11 cellular contexts compared by ENCODE assay signal in genomic region chr3:13277860-13278531, GRCh38.
DNase-seq lines count a peak whose midpoint lies in the region; ATAC-seq, FAIRE-seq and TF ChIP-seq lines count a peak whose summit lies in the region.
"Had no signal": no experiment of that assay in that cellular context is flagged by ENCODE, and none has a peak within 500 bp of the region (broad histone marks: within the 10 kb centered on the region; RNA-seq: fewer than 3 reads in every experiment).

No MANE protein-coding gene starts in this region.

- no peak for FAIRE-seq in kidney (lab: Jason Lieb, UNC)
- FAIRE-seq in small intestine (lab: Jason Lieb, UNC), result no peak

- H3K36me3 ChIP-seq in RWPE2 (ENCODE audit: low read depth) (no peaks in the 10 kb centered on the region), testis (ENCODE audit: low read depth, missing control alignments) (no peaks in the 10 kb centered on the region), kidney (ENCODE audit: control insufficient read depth in 1 of 2, insufficient read depth in 2 of 2, low read length in 2 of 2) (no peaks in the 10 kb centered on the region), small intestine (ENCODE audit: control insufficient read depth in 2 of 2, insufficient read depth in 2 of 2, low read length in 2 of 2) (no peaks in the 10 kb centered on the region)

- intact Hi-C loops in testis (cut with DNase I; ENCODE audit: low total_unique reads) (no loop called here), kidney (cut with DNase I) (no loop called here)

- 62 to 81% methylated on average over 10 to 17 of the region's 17 CpGs for WGBS in testis, 2 donors
- 45 to 65% (median 50%) methylated on average over 17 of the region's 17 CpGs for WGBS in small intestine, 3 donors

- H3K27me3 ChIP-seq in RWPE2 (ENCODE audit: insufficient read depth, poor library complexity, severe bottlenecking) (peaks cover 26% of the 10 kb centered on the region), testis (no peaks in the 10 kb centered on the region), small intestine (ENCODE audit: control insufficient read depth in 2 of 2, insufficient read depth in 2 of 2, low read length in 2 of 2) (peaks cover 0 to 6% of the 10 kb centered on the region in 2 donors)

- no peak for TF ChIP-seq POLR2A in testis (IDR thresholded peaks at IDR 0.05)

- no peak overlapping the region for H3K4me3 ChIP-seq in RWPE2 (ENCODE audit: severe bottlenecking)
- H3K4me3 ChIP-seq in testis, result no peak overlapping the region
- no peak overlapping the region for H3K4me3 ChIP-seq in kidney (ENCODE audit: low read length in 2 of 2)
- H3K4me3 ChIP-seq in small intestine (ENCODE audit: low read depth in 1 of 2, low read length in 2 of 2), result no peak overlapping the region

- H3K27ac ChIP-seq in RWPE2 (ENCODE audit: poor library complexity, severe bottlenecking) (no peak overlapping the region), testis (peak overlapping the region; percentile 55 to 56), kidney (ENCODE audit: low read depth in 2 of 2, low read length in 2 of 2) (no peak overlapping the region), small intestine (ENCODE audit: low read depth in 1 of 2, low read length in 1 of 2) (no peak overlapping the region)

- no peak overlapping the region for H3K9ac ChIP-seq in kidney (ENCODE audit: low read length in 2 of 2)

- DNase-seq in activated CD4-positive, alpha-beta T cell treated with anti-CD3 and anti-CD28 coated beads for 48 hours, result peak; percentile 38
- no peak for DNase-seq in activated CD4-positive, alpha-beta T cell treated with anti-CD3 and anti-CD28 coated beads for 4 hours
- DNase-seq in RWPE2 (ENCODE audit: low spot score) (peak; percentile 30), hepatic stellate cell (ENCODE audit: low spot score) (peak; percentile 78), testis (no peak), kidney (no peak), iPS-NIHi11 (ENCODE audit: low spot score) (no peak), small intestine (no peak)
- DNase-seq: activated CD8-positive, alpha-beta memory T cell treated with anti-CD3 and anti-CD28 coated beads, Interleukin-2, amount 50 U/mL, for 48 hours; cortex of kidney; NCI-H2029 had no signal

- ATAC-seq in RWPE2 (ENCODE audit: low read depth), result no peak

- H3K9me3 ChIP-seq in RWPE2 (ENCODE audit: severe bottlenecking) (no peaks in the 10 kb centered on the region), testis (no peaks in the 10 kb centered on the region), kidney (ENCODE audit: control insufficient read depth in 1 of 2, low read length in 2 of 2) (no peaks in the 10 kb centered on the region), small intestine (ENCODE audit: control insufficient read depth, low read depth) (no peaks in the 10 kb centered on the region)

- TF ChIP-seq CTCF in RWPE2 (IDR thresholded peaks at IDR 0.05; ENCODE audit: poor library complexity, severe bottlenecking) (no peak), testis (IDR thresholded peaks at IDR 0.05) (no peak), kidney (IDR thresholded peaks at IDR 0.05; ENCODE audit: borderline replicate concordance, extremely low read depth, insufficient read depth) (no peak)

- H3K4me1 ChIP-seq in RWPE2 (ENCODE audit: insufficient read depth, poor library complexity, severe bottlenecking) (no peaks in the 10 kb centered on the region), testis (peaks cover 19% of the 10 kb centered on the region), kidney (ENCODE audit: control insufficient read depth in 1 of 2, insufficient read depth in 1 of 2, low read depth in 1 of 2, low read length in 2 of 2) (peaks cover 0 to 2% of the 10 kb centered on the region in 2 donors), small intestine (ENCODE audit: control insufficient read depth in 2 of 2, insufficient read depth in 1 of 2, low read depth in 1 of 2, low read length in 1 of 2) (no peaks in the 10 kb centered on the region)

Comparison
In these comparisons a context has a peak if more than half of its experiments do, and no peak if none do; other contexts are left out.
1. DNase-seq: peak in activated CD4-positive, alpha-beta T cell treated with anti-CD3 and anti-CD28 coated beads for 48 hours (single experiment), RWPE2 (single experiment) and hepatic stellate cell (single experiment); none in activated CD4-positive, alpha-beta T cell treated with anti-CD3 and anti-CD28 coated beads for 4 hours (0 of 2), testis (single experiment), kidney (single experiment), iPS-NIHi11 (single experiment) and small intestine (single experiment).
2. H3K27ac ChIP-seq: peak in testis (2 of 2); none in RWPE2 (single experiment), kidney (0 of 2) and small intestine (0 of 2).